In the genomic region with DNA sequence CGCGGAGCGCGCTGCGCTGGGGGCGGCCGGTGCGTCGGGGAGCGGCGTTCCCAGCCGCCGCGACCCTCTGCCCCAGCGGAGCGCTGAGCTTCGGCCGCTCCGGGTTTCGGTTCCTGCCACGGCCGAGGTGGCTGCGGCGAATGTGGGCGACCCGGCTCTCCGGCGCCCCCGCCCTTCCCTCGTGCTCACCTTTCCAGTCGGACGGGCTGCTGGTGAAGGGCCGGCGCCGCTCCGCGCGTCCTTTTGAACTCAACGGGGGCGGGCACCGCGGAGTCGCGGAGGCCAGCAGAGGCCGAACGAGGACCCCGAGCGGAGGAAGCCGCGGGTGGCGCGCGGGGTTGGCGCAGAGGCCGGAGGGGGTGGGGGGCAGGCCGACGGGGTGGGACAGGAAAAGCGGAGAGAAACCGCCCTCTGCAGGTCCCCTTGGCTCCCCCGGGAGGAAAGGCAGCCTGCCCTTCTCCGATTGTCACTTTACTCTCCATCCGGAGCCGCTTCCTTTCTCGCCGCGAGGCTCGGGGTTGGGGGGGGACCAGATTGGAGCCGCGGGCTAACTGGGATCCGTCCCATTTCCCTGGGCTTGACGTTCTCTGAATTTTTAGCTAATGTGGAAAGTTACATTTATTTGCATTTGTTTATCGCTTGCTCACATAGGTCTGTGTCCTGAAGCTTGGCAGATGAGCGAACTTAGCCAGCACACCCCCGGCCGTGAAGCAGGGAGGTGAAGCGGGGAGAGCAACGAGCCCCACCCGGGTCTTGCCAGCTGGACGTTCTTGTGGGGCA, we compare ENCODE assay signal across 8 cellular contexts. TPM values are rescaled to one million over a fixed set of nuclear protein-coding genes. Genes with fewer than 3 reads are reported as not detected.
DNase-seq lines count a peak whose midpoint lies in the region; ATAC-seq, FAIRE-seq and TF ChIP-seq lines count a peak whose summit lies in the region.

A gene with protein sequence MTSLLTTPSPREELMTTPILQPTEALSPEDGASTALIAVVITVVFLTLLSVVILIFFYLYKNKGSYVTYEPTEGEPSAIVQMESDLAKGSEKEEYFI (minus strand): TSS at position 349 of the 780 bp plus-strand sequence. CDS start 1,137 bp downstream, outside the sequence.

- peak within 1 kb of the TSS; percentile 95 for H3K18ac ChIP-seq in mesendoderm (ENCODE audit: low read length)

- TF ChIP-seq POLR2A in GM12891 (IDR thresholded peaks at IDR 0.05; ENCODE audit: low read depth, low read length) = no peak

- H3K36me3 ChIP-seq in mesendoderm (ENCODE audit: control insufficient read depth, insufficient read depth, low read length) = no peaks in the 10 kb centered on the region

- DNase-seq in GM12891 (ENCODE audit: insufficient read length, low spot score) (peak; percentile 67), HFF-Myc (ENCODE audit: extremely low read depth, low read depth) (no peak), NCI-H146 treated with DMSO at 0.1 percent for 48 hours (lab: John Stamatoyannopoulos, UW; ENCODE audit: unreplicated experiment) (peak; percentile 34), mesendoderm (peak; percentile 90), hippocampal formation (lab: John Stamatoyannopoulos, UW) (no peak)
- DNase-seq in activated CD4-positive, alpha-beta T cell treated with anti-CD3 and anti-CD28 coated beads, Interleukin-2, amount 50 U/mL, for 4 hours = peak; percentile 18 to 24
- peak; percentile 27 to 42 (median 33) for DNase-seq in effector memory CD8-positive, alpha-beta T cell
- DNase-seq in stimulated activated naive B cell treated with anti-CD40 and anti-IgM and Interleukin-4, amounts not matched to agents 10 μg/mL and 1 μg/mL and 100 μg/mL, for 72 hours = peak; percentile 65

- no peak within 1 kb of the TSS for H4K5ac ChIP-seq in mesendoderm (ENCODE audit: low read length)

- no peak within 1 kb of the TSS for H3K23ac ChIP-seq in mesendoderm (ENCODE audit: low read length)

- peaks cover 6% of the 10 kb centered on the region for H3K36me3 Mint-ChIP-seq in effector memory CD8-positive, alpha-beta T cell (ENCODE audit: insufficient read depth)
- H3K36me3 Mint-ChIP-seq in stimulated activated naive B cell treated with anti-CD40 and anti-IgM and Interleukin-4, amounts not matched to agents 10 μg/mL and 1 μg/mL and 100 μg/mL, for 72 hours = peaks cover 3 to 4% of the 10 kb centered on the region in 2 donors

- no peak within 1 kb of the TSS for H4K8ac ChIP-seq in mesendoderm (ENCODE audit: low read depth, low read length)

- peak within 1 kb of the TSS; percentile 91 to 94 for H3K27ac Mint-ChIP-seq in effector memory CD8-positive, alpha-beta T cell
- peak within 1 kb of the TSS; percentile 85 for H3K27ac Mint-ChIP-seq in stimulated activated naive B cell treated with anti-CD40 and anti-IgM and Interleukin-4, amounts not matched to agents 10 μg/mL and 1 μg/mL and 100 μg/mL, for 72 hours

- peak within 1 kb of the TSS; percentile 75 for H2BK120ac ChIP-seq in mesendoderm (ENCODE audit: low read depth, low read length)

- H3K27ac ChIP-seq in mesendoderm (ENCODE audit: low read depth, low read length) = peak within 1 kb of the TSS; percentile 67

- H3K4me3 ChIP-seq in HFF-Myc (replicated peaks; ENCODE audit: low read depth, low read length) (peak within 1 kb of the TSS; percentile 72), mesendoderm (ENCODE audit: low read length) (peak within 1 kb of the TSS; percentile 61)

- H2BK5ac ChIP-seq in mesendoderm (ENCODE audit: low read length) = no peak within 1 kb of the TSS

- H3K27me3 Mint-ChIP-seq in effector memory CD8-positive, alpha-beta T cell = no peaks in the 10 kb centered on the region
- H3K27me3 Mint-ChIP-seq in stimulated activated naive B cell treated with anti-CD40 and anti-IgM and Interleukin-4, amounts not matched to agents 10 μg/mL and 1 μg/mL and 100 μg/mL, for 72 hours = no peaks in the 10 kb centered on the region

- ATAC-seq in effector memory CD8-positive, alpha-beta T cell (replicated peaks) = peak; percentile 68
- peak; percentile 84 to 86 for ATAC-seq in stimulated activated naive B cell treated with anti-CD40 and anti-IgM and Interleukin-4, amounts not matched to agents 10 μg/mL and 1 μg/mL and 100 μg/mL, for 72 hours (replicated peaks)

- FAIRE-seq in GM12891 (lab: Jason Lieb, UNC) = peak; percentile 67

- H3K9ac ChIP-seq in mesendoderm (ENCODE audit: low read length) = peak within 1 kb of the TSS; percentile 75

- H3K56ac ChIP-seq in mesendoderm (ENCODE audit: low read length) = peak within 1 kb of the TSS; percentile 88

- H3K9me3 Mint-ChIP-seq in effector memory CD8-positive, alpha-beta T cell = no peaks in the 10 kb centered on the region
- peaks cover 0 to 1% of the 10 kb centered on the region in 2 donors for H3K9me3 Mint-ChIP-seq in stimulated activated naive B cell treated with anti-CD40 and anti-IgM and Interleukin-4, amounts not matched to agents 10 μg/mL and 1 μg/mL and 100 μg/mL, for 72 hours

- no peak for TF ChIP-seq CTCF in HFF-Myc (IDR thresholded peaks at IDR 0.05; ENCODE audit: low read depth, low read length, missing control alignments)

- peaks cover 21 to 31% of the 10 kb centered on the region in 2 donors for H3K4me1 Mint-ChIP-seq in effector memory CD8-positive, alpha-beta T cell (ENCODE audit: low read depth in 2 of 2)
- H3K4me1 Mint-ChIP-seq in stimulated activated naive B cell treated with anti-CD40 and anti-IgM and Interleukin-4, amounts not matched to agents 10 μg/mL and 1 μg/mL and 100 μg/mL, for 72 hours = peaks cover 23% of the 10 kb centered on the region in 2 donors

- WGBS in mesendoderm (ENCODE audit: extremely low coverage, insufficient coverage, low lambda C conversion rate) = no CpG with 5 or more reads among the region's 79 CpGs

- no peaks in the 10 kb centered on the region for H3K79me2 ChIP-seq in mesendoderm (ENCODE audit: control insufficient read depth, insufficient read depth, low read length)

- no peak within 1 kb of the TSS for H2AK5ac ChIP-seq in mesendoderm (ENCODE audit: low read length)

- peak within 1 kb of the TSS; percentile 79 for H2BK15ac ChIP-seq in mesendoderm (replicated peaks; ENCODE audit: low read depth)

- H3K4me2 ChIP-seq in mesendoderm (ENCODE audit: low read length) = peak within 1 kb of the TSS; percentile 92

- no peaks in the 10 kb centered on the region for H3K27me3 ChIP-seq in mesendoderm (ENCODE audit: insufficient read depth, low read length, poor library complexity)

- peak within 1 kb of the TSS; percentile 78 for H3K4ac ChIP-seq in mesendoderm (ENCODE audit: low read depth, low read length)

- no peaks in the 10 kb centered on the region for H3K4me1 ChIP-seq in mesendoderm (ENCODE audit: control insufficient read depth, low read depth, low read length)

- H3K4me3 Mint-ChIP-seq in effector memory CD8-positive, alpha-beta T cell = peak within 1 kb of the TSS; percentile 96 to 97
- H3K4me3 Mint-ChIP-seq in stimulated activated naive B cell treated with anti-CD40 and anti-IgM and Interleukin-4, amounts not matched to agents 10 μg/mL and 1 μg/mL and 100 μg/mL, for 72 hours = peak within 1 kb of the TSS; percentile 90 to 92

- H3K79me1 ChIP-seq in mesendoderm (ENCODE audit: low read length) = no peaks in the 10 kb centered on the region

TF ChIP-seq in GM12891, 5 proteins besides CTCF, POLR2A, EP300 and RAD21:
- TF ChIP-seq TAF1 (IDR thresholded peaks at IDR 0.05; ENCODE audit: low read depth, low read length) (no peak), POLR2AphosphoS5 (IDR thresholded peaks at IDR 0.05; ENCODE audit: low read depth, low read length) (no peak), PAX5 (IDR thresholded peaks at IDR 0.05; ENCODE audit: insufficient read depth, low read length, severe bottlenecking) (no peak), SPI1 (IDR thresholded peaks at IDR 0.05; ENCODE audit: low read depth, low read length) (peak; percentile 81), POU2F2 (IDR thresholded peaks at IDR 0.05; ENCODE audit: low read depth, low read length) (no peak)

RNA-seq across cellular contexts. Expression of the gene that starts here (rescaled TPM):
- polyA plus RNA-seq in GM12891 (2012; ENCODE audit: low read depth, missing spikeins) = 2.7 TPM
- 17.0 TPM for polyA plus RNA-seq in mesendoderm (2013, experiment 1 of 2)
- 17.0 TPM for polyA plus RNA-seq in mesendoderm (2013, experiment 2 of 2)

Comparison
In these comparisons a context has a peak if more than half of its experiments do, and no peak if none do; other contexts are left out.
1. DNase-seq: peak in GM12891 (single experiment), NCI-H146 treated with DMSO at 0.1 percent for 48 hours (single experiment), activated CD4-positive, alpha-beta T cell treated with anti-CD3 and anti-CD28 coated beads, Interleukin-2, amount 50 U/mL, for 4 hours (2 of 2), effector memory CD8-positive, alpha-beta T cell (3 of 3), mesendoderm (single experiment) and stimulated activated naive B cell treated with anti-CD40 and anti-IgM and Interleukin-4, amounts not matched to agents 10 μg/mL and 1 μg/mL and 100 μg/mL, for 72 hours (single experiment); none in HFF-Myc (single experiment) and hippocampal formation (0 of 2).